1 cellular context compared by ENCODE assay signal in genomic region chr3:52204337-52205073, GRCh38.
TF ChIP-seq lines count a peak whose summit lies in the region.

No MANE protein-coding gene starts in this region.

TF ChIP-seq in HepG2, 621 proteins besides CTCF, POLR2A, EP300 and RAD21:
- no peak for TF ChIP-seq ZNF782 (CRISPR knock-in tag; IDR thresholded peaks at IDR 0.05; ENCODE audit: borderline replicate concordance)
- TF ChIP-seq DMTF1 (CRISPR knock-in tag; IDR thresholded peaks at IDR 0.05): no peak
- TF ChIP-seq CREB1 (IDR thresholded peaks at IDR 0.05): no peak
- TF ChIP-seq CREB1 (CRISPR knock-in tag; IDR thresholded peaks at IDR 0.05): 0 out of 2 replicates have a peak, but pooled peaks have one; percentile 17
- TF ChIP-seq FOXA1 (IDR thresholded peaks at IDR 0.05): no peak
- 0 out of 2 replicates have a peak, but pooled peaks have one; percentile 20 for TF ChIP-seq FOXA1 (CRISPR knock-in tag; IDR thresholded peaks at IDR 0.05)
- TF ChIP-seq KDM4B (CRISPR knock-in tag; IDR thresholded peaks at IDR 0.05): no peak
- TF ChIP-seq, protein P1, sequence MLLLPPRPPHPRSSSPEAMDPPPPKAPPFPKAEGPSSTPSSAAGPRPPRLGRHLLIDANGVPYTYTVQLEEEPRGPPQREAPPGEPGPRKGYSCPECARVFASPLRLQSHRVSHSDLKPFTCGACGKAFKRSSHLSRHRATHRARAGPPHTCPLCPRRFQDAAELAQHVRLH (CRISPR knock-in tag; IDR thresholded peaks at IDR 0.05; ENCODE audit: borderline replicate concordance, low read depth): no peak
- TF ChIP-seq ZNF30 (CRISPR knock-in tag; IDR thresholded peaks at IDR 0.05): no peak
- TF ChIP-seq MZF1 (CRISPR knock-in tag; IDR thresholded peaks at IDR 0.05; ENCODE audit: borderline replicate concordance): no peak
- no peak for TF ChIP-seq HNRNPK (IDR thresholded peaks at IDR 0.05; ENCODE audit: low read depth, low read length, poor library complexity, severe bottlenecking)
- no peak for TF ChIP-seq HNRNPUL1 (IDR thresholded peaks at IDR 0.05; ENCODE audit: low read depth, low read length)
- no peak for TF ChIP-seq NFAT5 (CRISPR knock-in tag; IDR thresholded peaks at IDR 0.05)
- TF ChIP-seq MNT (IDR thresholded peaks at IDR 0.05): no peak
- TF ChIP-seq NR2F1 (CRISPR knock-in tag; IDR thresholded peaks at IDR 0.05): no peak
- TF ChIP-seq ZBTB42 (CRISPR knock-in tag; IDR thresholded peaks at IDR 0.05): no peak
- TF ChIP-seq NFIC (IDR thresholded peaks at IDR 0.05; ENCODE audit: low read length): 0 out of 2 replicates have a peak, but pooled peaks have one; percentile 20
- no peak for TF ChIP-seq TCF7L2 (IDR thresholded peaks at IDR 0.05; ENCODE audit: low read depth, low read length)
- no peak for TF ChIP-seq SMARCE1 (IDR thresholded peaks at IDR 0.05; ENCODE audit: borderline replicate concordance)
- no peak for TF ChIP-seq SP4 (CRISPR knock-in tag; IDR thresholded peaks at IDR 0.05)
- no peak for TF ChIP-seq NR2F6 (IDR thresholded peaks at IDR 0.05)
- no peak for TF ChIP-seq NR2F6 (CRISPR knock-in tag; IDR thresholded peaks at IDR 0.05)
- TF ChIP-seq CEBPB (IDR thresholded peaks at IDR 0.05; ENCODE audit: borderline replicate concordance, low read depth, low read length): no peak
- no peak for TF ChIP-seq CERS6 (CRISPR knock-in tag; IDR thresholded peaks at IDR 0.05)
